In genomic region chr15:82828064-82828463, GRCh38 we compare ENCODE assay signal across 30 cellular contexts. TPM values are rescaled to one million over a fixed set of nuclear protein-coding genes. Genes with fewer than 3 reads are reported as not detected.
DNase-seq lines count a peak whose midpoint lies in the region; ATAC-seq and TF ChIP-seq lines count a peak whose summit lies in the region.
"Had no signal": no experiment of that assay in that cellular context is flagged by ENCODE, and none has a peak within 500 bp of the region (broad histone marks: within the 10 kb centered on the region; RNA-seq: fewer than 3 reads in every experiment).

No MANE protein-coding gene starts in this region.

- peaks cover 5% of the 10 kb centered on the region for H3K4me1 ChIP-seq in psoas muscle
- H3K4me1 ChIP-seq: thyroid gland had no signal

- H3K9me3 ChIP-seq in T-helper 17 cell (ENCODE audit: control insufficient read depth, low read length, poor library complexity, severe bottlenecking) (no peaks in the 10 kb centered on the region), psoas muscle (no peaks in the 10 kb centered on the region)
- H3K9me3 ChIP-seq: thyroid gland had no signal

- H3K4me1 Mint-ChIP-seq in T-helper 17 cell = peaks cover 12% of the 10 kb centered on the region
- H3K4me1 Mint-ChIP-seq: GM23338 had no signal

- DNase-seq in SKM-1 treated with dmso at 0.1 percent for 144 hours (lab: John Stamatoyannopoulos, UW; ENCODE audit: unreplicated experiment) (peak; percentile 2), SKM-1 (lab: John Stamatoyannopoulos, UW; ENCODE audit: unreplicated experiment) (no peak), T-helper 17 cell (no peak), fibroblast of the aortic adventitia (ENCODE audit: low read depth) (peak; percentile 42), psoas muscle (no peak), DMS53 treated with DMSO at 0.1 percent for 48 hours (lab: John Stamatoyannopoulos, UW; ENCODE audit: unreplicated experiment) (no peak), omental fat pad (ENCODE audit: low spot score) (no peak), NCI-H2107 (lab: John Stamatoyannopoulos, UW) (no peak)
- DNase-seq: activated CD4-positive, alpha-beta T cell treated with anti-CD3 and anti-CD28 coated beads, Interleukin-2, amount 50 U/mL, for 4 hours; activated T-cell treated with anti-CD3 and anti-CD28 coated beads, Interleukin-2, amount 50 U/mL, for 1 hour; brain microvascular endothelial cell; dermis blood vessel endothelial cell; head of caudate nucleus; immature natural killer cell; IMR-90; naive thymus-derived CD4-positive, alpha-beta T cell; NCI-H187; NCI-H446 treated with DMSO at 0.1 percent for 48 hours; RPMI8226; stimulated activated CD4-positive, alpha-beta T cell treated with anti-CD3 and anti-CD28 coated beads, Interleukin-12 subunit alpha, Interleukin-12 subunit beta, amount 100 ng/mL, for 4 hours; SW 1271; thyroid gland had no signal

- WGBS in psoas muscle, 3 donors = 68 to 77% (median 71%) methylated on average over 1 of the region's 1 CpG

- intact Hi-C loops in psoas muscle (cut with DNase I) = no loop called here

- no peaks in the 10 kb centered on the region for H3K27me3 ChIP-seq in psoas muscle (ENCODE audit: insufficient read depth in 3 of 3, low read length in 2 of 3)
- H3K27me3 ChIP-seq: brain microvascular endothelial cell, thyroid gland had no signal

- TF ChIP-seq CTCF in fibroblast of the aortic adventitia (IDR thresholded peaks at IDR 0.05; ENCODE audit: insufficient read depth, low read length) (no peak), psoas muscle (IDR thresholded peaks at IDR 0.05) (no peak), omental fat pad (IDR thresholded peaks at IDR 0.05) (no peak)

- peak overlapping the region; percentile 39 for H3K4me3 Mint-ChIP-seq in T-helper 17 cell
- H3K4me3 Mint-ChIP-seq: activated naive CD8-positive, alpha-beta T cell; GM23338; immature natural killer cell had no signal

- peak overlapping the region; percentile 82 for H3K27ac Mint-ChIP-seq in T-helper 17 cell
- H3K27ac Mint-ChIP-seq: activated naive CD8-positive, alpha-beta T cell; GM23338; progenitor cell of endocrine pancreas had no signal

- H3K27ac ChIP-seq in psoas muscle = no peak overlapping the region
- H3K27ac ChIP-seq: brain microvascular endothelial cell, C4-2B, thyroid gland had no signal

- H3K27me3 Mint-ChIP-seq in T-helper 17 cell = no peaks in the 10 kb centered on the region
- H3K27me3 Mint-ChIP-seq: activated naive CD8-positive, alpha-beta T cell; naive thymus-derived CD4-positive, alpha-beta T cell; progenitor cell of endocrine pancreas had no signal

- H3K4me3 ChIP-seq in fibroblast of the aortic adventitia (ENCODE audit: low read depth, low read length) = no peak overlapping the region
- H3K4me3 ChIP-seq in psoas muscle = no peak overlapping the region
- H3K4me3 ChIP-seq: GM23338, thyroid gland had no signal

- H3K36me3 ChIP-seq in psoas muscle (ENCODE audit: insufficient read depth in 1 of 2, low read depth in 1 of 2) = peaks cover 9 to 99% of the 10 kb centered on the region in 2 donors

- ATAC-seq in T-helper 17 cell (peak; percentile 5), psoas muscle (peak in 3 of 4 donors; percentile 44 to 62 (median 44)), omental fat pad (ENCODE audit: low FRiP score) (no peak)
- ATAC-seq: esophagus mucosa; GM23338; naive thymus-derived CD4-positive, alpha-beta T cell had no signal

- peaks cover 11% of the 10 kb centered on the region for H3K36me3 Mint-ChIP-seq in T-helper 17 cell (ENCODE audit: low read depth)

RNA-seq across cellular contexts. Expression of gene WHAMM, which starts 18.6 kb away (rescaled TPM):
- 10 to 100 TPM; 91.2 to 99.7 TPM for total RNA-seq in T-helper 17 cell
- 4.4 and 6.4 TPM in 2 replicates for total RNA-seq in fibroblast of the aortic adventitia (ENCODE audit: low replicate concordance)
- total RNA-seq in psoas muscle = 10 to 100 TPM; 14.7 to 30.8 (median 24.1) TPM
- 10 to 100 TPM in 2 of 3 donors, 1 to 10 TPM in 1; 9.9 to 25.8 (median 12.0) TPM for polyA plus RNA-seq in psoas muscle
- total RNA-seq in omental fat pad = 1 to 10 TPM; 7.5 to 9.7 (median 7.9) TPM

RNA-seq across cellular contexts. Expression of gene FSD2, which starts 22.2 kb away (rescaled TPM):
- total RNA-seq in T-helper 17 cell (not detected), fibroblast of the aortic adventitia (ENCODE audit: low replicate concordance) (not detected in 2 replicates), psoas muscle (10 to 100 TPM; 10.3 to 65.3 (median 28.2) TPM), omental fat pad (not detected)
- 10 to 100 TPM in 1 of 3 donors, 1 to 10 TPM in 1, under 1 TPM in 1; 0.51 to 32.2 (median 5.9) TPM for polyA plus RNA-seq in psoas muscle
- total RNA-seq: A172; Daoy; dermis blood vessel endothelial cell; esophagus mucosa; GM23338; IMR-90; MCF 10A; naive thymus-derived CD4-positive, alpha-beta T cell; progenitor cell of endocrine pancreas had no signal
- polyA plus RNA-seq: immature natural killer cell; IMR-90; naive thymus-derived CD4-positive, alpha-beta T cell had no signal

Comparison
In these comparisons a context has a peak if more than half of its experiments do, and no peak if none do; other contexts are left out.
1. DNase-seq: peak in SKM-1 treated with dmso at 0.1 percent for 144 hours (single experiment) and fibroblast of the aortic adventitia (single experiment); none in SKM-1 (single experiment), T-helper 17 cell (0 of 3), psoas muscle (0 of 2), DMS53 treated with DMSO at 0.1 percent for 48 hours (single experiment), omental fat pad (single experiment) and NCI-H2107 (single experiment).
2. RNA of gene FSD2, which starts 22.2 kb away (total RNA-seq): 10.3 to 65.3 TPM in psoas muscle; not detected in T-helper 17 cell, not detected in fibroblast of the aortic adventitia and not detected in omental fat pad; every median in the first group is over 10 times any median in the second.